ENCODE assay signal across 9 cellular contexts in the genomic region with DNA sequence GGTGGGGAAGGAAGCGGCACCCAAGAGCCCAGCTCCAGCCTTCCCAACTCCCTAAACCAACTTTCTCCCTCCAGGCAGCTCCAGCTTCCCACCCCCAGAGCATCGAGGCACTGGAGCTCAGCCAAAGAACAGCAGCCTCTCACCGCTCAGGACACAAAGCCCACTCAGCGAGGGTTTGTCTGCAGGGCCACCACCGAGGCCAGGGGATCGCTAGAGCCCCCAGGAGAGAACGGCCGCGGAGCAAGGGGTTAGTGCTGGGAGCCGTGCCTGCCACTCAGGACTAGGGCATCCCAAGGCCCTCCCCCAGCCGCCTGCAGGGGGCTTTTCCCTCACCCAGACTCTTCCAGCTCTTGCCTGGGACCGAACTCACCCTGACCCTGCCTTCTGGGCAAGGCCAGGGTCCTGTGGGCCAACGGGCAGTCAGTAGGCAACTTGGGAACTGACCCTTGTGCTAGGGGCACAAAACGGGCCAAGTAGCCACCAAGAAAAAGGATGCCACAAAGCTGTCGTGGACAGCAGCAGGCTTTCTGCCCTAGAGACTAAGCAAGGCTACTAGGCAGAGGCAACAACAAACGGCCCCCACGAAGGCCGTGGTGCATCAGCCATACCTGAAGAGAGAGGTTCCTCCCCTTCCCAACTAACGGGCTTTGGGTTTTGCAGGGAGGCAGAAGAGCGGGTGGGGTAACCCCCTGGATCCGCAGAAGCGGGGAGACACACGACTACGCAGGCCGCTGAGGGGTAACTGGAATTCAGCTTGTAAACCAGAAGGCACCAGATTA. TPM values are rescaled to one million over a fixed set of nuclear protein-coding genes. Genes with fewer than 3 reads are reported as not detected.
DNase-seq lines count a peak whose midpoint lies in the region; ATAC-seq and TF ChIP-seq lines count a peak whose summit lies in the region.
"Had no signal": no experiment of that assay in that cellular context is flagged by ENCODE, and none has a peak within 500 bp of the region (broad histone marks: within the 10 kb centered on the region; RNA-seq: fewer than 3 reads in every experiment).

No MANE protein-coding gene starts in this region.

- CTCF ChIA-PET in activated naive CD4-positive, alpha-beta T cell treated with anti-CD3 and anti-CD28 coated beads, Interleukin-2, amount 10 ng/mL, durations not matched to agents 7 days and 5 days (lab: Charles Lee) = interaction anchor here (0.7 to 4.0 kb wide), 3 partner anchors 21 to 60 kb away, joined by 3 to 26 read pairs (median 3); no protein-coding TSS in a partner anchor

- H3K4me3 ChIP-seq in ascending aorta (peak overlapping the region; percentile 84 to 91), lung (peak overlapping the region; percentile 8)

- peaks cover 25% of the 10 kb centered on the region for H3K36me3 Mint-ChIP-seq in activated naive CD4-positive, alpha-beta T cell treated with anti-CD3 and anti-CD28 coated beads, Interleukin-2, amount 10 ng/mL, durations not matched to agents 7 days and 5 days
- peaks cover 11% of the 10 kb centered on the region for H3K36me3 Mint-ChIP-seq in type B pancreatic cell

- intact Hi-C loops in ascending aorta (cut with DNase I) = no loop called here

- H3K4me1 ChIP-seq in ascending aorta (peaks cover 18 to 21% of the 10 kb centered on the region in 2 donors), lung (ENCODE audit: control insufficient read depth in 2 of 2, insufficient read depth in 2 of 2, low read length in 2 of 2) (peaks cover 0 to 29% of the 10 kb centered on the region in 2 donors)

- H3K27me3 ChIP-seq in ascending aorta (no peaks in the 10 kb centered on the region), lung (ENCODE audit: control insufficient read depth, insufficient read depth) (no peaks in the 10 kb centered on the region)

- H3K4me3 Mint-ChIP-seq in activated naive CD4-positive, alpha-beta T cell treated with anti-CD3 and anti-CD28 coated beads, Interleukin-2, amount 10 ng/mL, durations not matched to agents 7 days and 5 days = peak overlapping the region; percentile 100
- peak overlapping the region; percentile 100 for H3K4me3 Mint-ChIP-seq in type B pancreatic cell

- peaks cover 1 to 3% of the 10 kb centered on the region in 2 donors for H3K36me3 ChIP-seq in ascending aorta
- no peaks in the 10 kb centered on the region for H3K36me3 ChIP-seq in lung (ENCODE audit: control insufficient read depth in 2 of 2, insufficient read depth in 2 of 2, low read length in 2 of 2)

- no peaks in the 10 kb centered on the region for H3K27me3 Mint-ChIP-seq in activated naive CD4-positive, alpha-beta T cell treated with anti-CD3 and anti-CD28 coated beads, Interleukin-2, amount 10 ng/mL, durations not matched to agents 7 days and 5 days
- H3K27me3 Mint-ChIP-seq in type B pancreatic cell = no peaks in the 10 kb centered on the region

- H3K9me3 Mint-ChIP-seq in activated naive CD4-positive, alpha-beta T cell treated with anti-CD3 and anti-CD28 coated beads, Interleukin-2, amount 10 ng/mL, durations not matched to agents 7 days and 5 days = no peaks in the 10 kb centered on the region
- H3K9me3 Mint-ChIP-seq in type B pancreatic cell = no peaks in the 10 kb centered on the region

- 16 to 54% methylated on average over 24 to 25 of the region's 25 CpGs for WGBS in lung, 2 donors

- H3K27ac Mint-ChIP-seq in activated naive CD4-positive, alpha-beta T cell treated with anti-CD3 and anti-CD28 coated beads, Interleukin-2, amount 10 ng/mL, durations not matched to agents 7 days and 5 days = peak overlapping the region; percentile 100
- H3K27ac Mint-ChIP-seq in type B pancreatic cell = peak overlapping the region; percentile 99

- ATAC-seq in lung (ENCODE audit: insufficient read depth, low FRiP score) = no peak
- no peak for ATAC-seq in GM18517 (IDR thresholded peaks at IDR 0.05; ENCODE audit: unreplicated experiment)

- H3K27ac ChIP-seq in ascending aorta = peak overlapping the region; percentile 98 to 99
- H3K27ac ChIP-seq in lung (ENCODE audit: low read depth in 1 of 2, low read length in 1 of 2) = peak overlapping the region; percentile 38 to 49

- DNase-seq in activated naive CD4-positive, alpha-beta T cell treated with anti-CD3 and anti-CD28 coated beads, Interleukin-2, amount 10 ng/mL, durations not matched to agents 7 days and 5 days = no peak
- DNase-seq in activated naive CD4-positive, alpha-beta T cell (lab: John Stamatoyannopoulos, UW) = no peak
- DNase-seq in ascending aorta (ENCODE audit: low spot score in 2 of 2) (no peak), lung (ENCODE audit: low spot score) (no peak), type B pancreatic cell (ENCODE audit: extremely low spot score, unreplicated experiment) (no peak), NCI-H526 treated with DMSO at 0.1 percent for 48 hours (lab: John Stamatoyannopoulos, UW) (no peak), T1000 (lab: John Stamatoyannopoulos, UW) (no peak)
- DNase-seq: activated CD8-positive, alpha-beta memory T cell treated with anti-CD3 and anti-CD28 coated beads for 24 hours had no signal

- peaks cover 41% of the 10 kb centered on the region for H3K4me1 Mint-ChIP-seq in activated naive CD4-positive, alpha-beta T cell treated with anti-CD3 and anti-CD28 coated beads, Interleukin-2, amount 10 ng/mL, durations not matched to agents 7 days and 5 days
- peaks cover 38% of the 10 kb centered on the region for H3K4me1 Mint-ChIP-seq in type B pancreatic cell (ENCODE audit: unreplicated experiment)

- no peak for TF ChIP-seq CTCF in ascending aorta (IDR thresholded peaks at IDR 0.05)
- TF ChIP-seq CTCF in lung (IDR thresholded peaks at IDR 0.05; ENCODE audit: control extremely low read depth, extremely low read depth) = no peak
- TF ChIP-seq CTCF in type B pancreatic cell (conservative IDR thresholded peaks at IDR 0.05) = peak; percentile 49

- H3K9me3 ChIP-seq in ascending aorta = no peaks in the 10 kb centered on the region
- H3K9me3 ChIP-seq in lung (ENCODE audit: control insufficient read depth in 2 of 2, insufficient read depth in 1 of 2, low read length in 1 of 2) = peaks cover 0 to 3% of the 10 kb centered on the region in 2 donors

RNA-seq across cellular contexts. Expression of gene HCFC1, which starts 2.3 kb away (rescaled TPM):
- 91.4 TPM for total RNA-seq in ascending aorta
- total RNA-seq in lung = 10 to 100 TPM; 25.3 to 59.4 TPM
- polyA plus RNA-seq in lung = 10 to 100 TPM; 10.7 to 22.9 TPM
- total RNA-seq in type B pancreatic cell (ENCODE audit: low replicate concordance) = 81.2 and 98.0 TPM in 2 replicates

RNA-seq across cellular contexts. Expression of gene TMEM187, which starts 3.2 kb away (rescaled TPM):
- total RNA-seq in ascending aorta = 4.4 TPM
- total RNA-seq in lung = 10 to 100 TPM in 1 of 2 donors, 1 to 10 TPM in 1; 1.8 to 11.4 TPM
- polyA plus RNA-seq in lung = 1 to 10 TPM; 3.1 to 8.6 TPM
- 14.4 and 15.2 TPM in 2 replicates for total RNA-seq in type B pancreatic cell (ENCODE audit: low replicate concordance)

RNA-seq across cellular contexts. Expression of gene RENBP, which starts 24.9 kb away (rescaled TPM):
- total RNA-seq in ascending aorta = 15.5 TPM
- total RNA-seq in lung = 10 to 100 TPM; 16.6 to 53.5 TPM
- 10 to 100 TPM; 70.4 to 90.8 TPM for polyA plus RNA-seq in lung
- 4.9 and 6.7 TPM in 2 replicates for total RNA-seq in type B pancreatic cell (ENCODE audit: low replicate concordance)

RNA-seq across cellular contexts. Expression of gene NAA10, which starts 34.5 kb away (rescaled TPM):
- 155 TPM for total RNA-seq in ascending aorta
- 10 to 100 TPM; 33.1 to 92.0 TPM for total RNA-seq in lung
- polyA plus RNA-seq in lung = 100 to 1,000 TPM; 117 to 146 TPM
- total RNA-seq in type B pancreatic cell (ENCODE audit: low replicate concordance) = 73.8 and 82.7 TPM in 2 replicates

RNA-seq across cellular contexts. Expression of gene ARHGAP4, which starts 43.2 kb away (rescaled TPM):
- total RNA-seq in ascending aorta = 94.3 TPM
- total RNA-seq in lung = 10 to 100 TPM; 34.2 to 85.4 TPM
- polyA plus RNA-seq in lung = 100 to 1,000 TPM in 1 of 2 donors, 10 to 100 TPM in 1; 75.3 to 114 TPM
- total RNA-seq in type B pancreatic cell (ENCODE audit: low replicate concordance) = 7.7 and 8.8 TPM in 2 replicates
